Comparison of ENCODE assay signal across 1 cellular context in the genomic region with DNA sequence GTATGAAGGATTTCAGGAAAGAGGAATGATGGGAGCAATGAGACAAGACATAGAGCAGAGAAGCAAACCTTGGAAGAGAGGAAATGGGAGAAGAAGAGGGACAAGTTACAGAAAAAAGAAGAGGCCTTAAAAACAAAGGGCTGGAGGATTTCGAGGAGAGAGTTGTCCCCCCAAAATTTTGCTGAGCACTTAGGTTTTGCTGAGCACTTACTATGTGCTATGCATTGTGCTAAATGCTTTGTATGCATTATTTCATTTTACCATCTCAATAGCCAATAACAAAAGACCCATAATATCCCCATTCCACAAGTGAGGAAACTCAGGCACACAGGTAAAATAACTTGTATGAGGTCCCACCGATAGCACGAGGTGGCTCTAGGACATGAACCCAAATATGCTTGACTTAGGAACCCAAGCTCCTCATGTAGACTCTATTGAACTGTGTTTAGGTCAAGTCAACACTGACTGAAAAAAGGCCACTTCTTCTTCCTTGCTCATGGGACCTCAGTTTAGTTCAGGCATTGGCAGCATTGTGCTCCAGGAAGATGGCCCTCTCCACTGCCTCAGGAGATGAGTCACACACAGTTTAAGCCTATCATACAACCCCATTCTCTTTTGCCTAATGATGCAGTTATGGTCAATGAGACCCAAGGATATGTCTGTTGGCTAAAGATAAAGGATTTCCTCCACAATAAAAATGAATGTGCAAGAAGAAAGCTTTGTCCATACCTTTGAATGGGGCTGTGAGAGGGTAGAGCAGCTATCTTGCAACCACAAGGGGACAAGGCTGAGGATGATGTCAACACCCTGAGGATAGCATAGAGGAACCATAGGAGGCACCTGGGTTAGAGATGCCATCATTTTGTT.
TF ChIP-seq lines count a peak whose summit lies in the region.

No MANE protein-coding gene starts in this region.

TF ChIP-seq in K562, 482 proteins besides CTCF, POLR2A, EP300 and RAD21 (continued from another document and continues in another):
- TF ChIP-seq STAG1 (CRISPR knock-in tag; IDR thresholded peaks at IDR 0.05; ENCODE audit: borderline replicate concordance) (no peak), ARID2 (IDR thresholded peaks at IDR 0.05) (no peak), ERF (CRISPR knock-in tag; IDR thresholded peaks at IDR 0.05) (0 out of 2 replicates have a peak, but pooled peaks have one; percentile 15), ZNF57 (CRISPR knock-in tag; IDR thresholded peaks at IDR 0.05) (no peak), MECOM (CRISPR knock-in tag; IDR thresholded peaks at IDR 0.05) (peak; percentile 54; the same call in 1 of the 2 replicates), ARID3A (IDR thresholded peaks at IDR 0.05; ENCODE audit: borderline replicate concordance, low read depth, low read length) (peak; percentile 98; the same call in 1 of the 2 replicates), RCOR1 (IDR thresholded peaks at IDR 0.05; ENCODE audit: borderline replicate concordance in 1 of 2, low read depth in 2 of 2, low read length in 2 of 2) (peak; percentile 90 to 97), NBN (IDR thresholded peaks at IDR 0.05; ENCODE audit: low read depth) (peak; percentile 99), SMAD4 (CRISPR knock-in tag; conservative IDR thresholded peaks at IDR 0.05) (peak; percentile 90), CEBPB (tag; IDR thresholded peaks at IDR 0.05) (peak; percentile 96), ATF7 (IDR thresholded peaks at IDR 0.05) (peak; percentile 98), ZNF75A (CRISPR knock-in tag; IDR thresholded peaks at IDR 0.05) (no peak), SMAD3 (CRISPR knock-in tag; conservative IDR thresholded peaks at IDR 0.05) (peak; percentile 49; the same call in 1 of the 2 replicates), POU5F1 (IDR thresholded peaks at IDR 0.05; ENCODE audit: borderline replicate concordance, low read depth, low read length, partially characterized antibody) (no peak), RBM39 (optimal IDR thresholded peaks at IDR 0.05; ENCODE audit: low read depth, low read length) (no peak), CBX2 (IDR thresholded peaks at IDR 0.05; ENCODE audit: insufficient read depth, low read length, poor library complexity, severe bottlenecking) (no peak), ZNF274 (IDR thresholded peaks at IDR 0.05; ENCODE audit: borderline replicate concordance, low read depth, low read length) (peak; percentile 71; the same call in 1 of the 2 replicates), RFX5 (IDR thresholded peaks at IDR 0.05; ENCODE audit: low read depth, low read length) (no peak), ZNF280A (IDR thresholded peaks at IDR 0.05; ENCODE audit: low read depth, partially characterized antibody) (no peak), ARNT (IDR thresholded peaks at IDR 0.05) (peak; percentile 96 to 98), PHF21A (IDR thresholded peaks at IDR 0.05; ENCODE audit: borderline replicate concordance, low read depth) (peak; percentile 90; the same call in 1 of the 2 replicates), CEBPG (CRISPR knock-in tag; IDR thresholded peaks at IDR 0.05) (peak; percentile 73; the same call in 1 of the 2 replicates), CEBPG (tag; conservative IDR thresholded peaks at IDR 0.05 in 1 of 2, IDR thresholded peaks at IDR 0.05 in 1 of 2) (peak; percentile 35 to 95; a peak in 2 of 4 replicates), YBX1 (IDR thresholded peaks at IDR 0.05) (no peak), ZNF263 (CRISPR knock-in tag; IDR thresholded peaks at IDR 0.05; ENCODE audit: borderline replicate concordance) (peak; percentile 71; the same call in 1 of the 2 replicates), HLTF (IDR thresholded peaks at IDR 0.05) (no peak; the same call in 1 of the 2 replicates), ZEB2 (IDR thresholded peaks at IDR 0.05) (peak; percentile 97), DMBX1 (CRISPR knock-in tag; IDR thresholded peaks at IDR 0.05; ENCODE audit: borderline replicate concordance) (peak; percentile 44; the same call in 1 of the 2 replicates), UBTF (IDR thresholded peaks at IDR 0.05; ENCODE audit: borderline replicate concordance in 1 of 2, low read depth in 2 of 2, low read length in 2 of 2) (0 out of 4 replicates have a peak, but pooled peaks of 1 of the 2 experiments have one; percentile 63), MTA2 (IDR thresholded peaks at IDR 0.05; ENCODE audit: low read depth) (peak; percentile 96), NCOA1 (IDR thresholded peaks at IDR 0.05; ENCODE audit: low read depth) (peak; percentile 90), TCFL5 (CRISPR knock-in tag; conservative IDR thresholded peaks at IDR 0.05) (no peak)
- TF ChIP-seq, protein P1, sequence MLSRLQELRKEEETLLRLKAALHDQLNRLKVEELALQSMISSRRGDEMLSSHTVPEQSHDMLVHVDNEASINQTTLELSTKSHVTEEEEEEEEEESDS (CRISPR knock-in tag; IDR thresholded peaks at IDR 0.05), result no peak
- TF ChIP-seq, protein P2, sequence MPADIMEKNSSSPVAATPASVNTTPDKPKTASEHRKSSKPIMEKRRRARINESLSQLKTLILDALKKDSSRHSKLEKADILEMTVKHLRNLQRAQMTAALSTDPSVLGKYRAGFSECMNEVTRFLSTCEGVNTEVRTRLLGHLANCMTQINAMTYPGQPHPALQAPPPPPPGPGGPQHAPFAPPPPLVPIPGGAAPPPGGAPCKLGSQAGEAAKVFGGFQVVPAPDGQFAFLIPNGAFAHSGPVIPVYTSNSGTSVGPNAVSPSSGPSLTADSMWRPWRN (IDR thresholded peaks at IDR 0.05; ENCODE audit: low read depth), result peak; percentile 81
- TF ChIP-seq, protein P3, sequence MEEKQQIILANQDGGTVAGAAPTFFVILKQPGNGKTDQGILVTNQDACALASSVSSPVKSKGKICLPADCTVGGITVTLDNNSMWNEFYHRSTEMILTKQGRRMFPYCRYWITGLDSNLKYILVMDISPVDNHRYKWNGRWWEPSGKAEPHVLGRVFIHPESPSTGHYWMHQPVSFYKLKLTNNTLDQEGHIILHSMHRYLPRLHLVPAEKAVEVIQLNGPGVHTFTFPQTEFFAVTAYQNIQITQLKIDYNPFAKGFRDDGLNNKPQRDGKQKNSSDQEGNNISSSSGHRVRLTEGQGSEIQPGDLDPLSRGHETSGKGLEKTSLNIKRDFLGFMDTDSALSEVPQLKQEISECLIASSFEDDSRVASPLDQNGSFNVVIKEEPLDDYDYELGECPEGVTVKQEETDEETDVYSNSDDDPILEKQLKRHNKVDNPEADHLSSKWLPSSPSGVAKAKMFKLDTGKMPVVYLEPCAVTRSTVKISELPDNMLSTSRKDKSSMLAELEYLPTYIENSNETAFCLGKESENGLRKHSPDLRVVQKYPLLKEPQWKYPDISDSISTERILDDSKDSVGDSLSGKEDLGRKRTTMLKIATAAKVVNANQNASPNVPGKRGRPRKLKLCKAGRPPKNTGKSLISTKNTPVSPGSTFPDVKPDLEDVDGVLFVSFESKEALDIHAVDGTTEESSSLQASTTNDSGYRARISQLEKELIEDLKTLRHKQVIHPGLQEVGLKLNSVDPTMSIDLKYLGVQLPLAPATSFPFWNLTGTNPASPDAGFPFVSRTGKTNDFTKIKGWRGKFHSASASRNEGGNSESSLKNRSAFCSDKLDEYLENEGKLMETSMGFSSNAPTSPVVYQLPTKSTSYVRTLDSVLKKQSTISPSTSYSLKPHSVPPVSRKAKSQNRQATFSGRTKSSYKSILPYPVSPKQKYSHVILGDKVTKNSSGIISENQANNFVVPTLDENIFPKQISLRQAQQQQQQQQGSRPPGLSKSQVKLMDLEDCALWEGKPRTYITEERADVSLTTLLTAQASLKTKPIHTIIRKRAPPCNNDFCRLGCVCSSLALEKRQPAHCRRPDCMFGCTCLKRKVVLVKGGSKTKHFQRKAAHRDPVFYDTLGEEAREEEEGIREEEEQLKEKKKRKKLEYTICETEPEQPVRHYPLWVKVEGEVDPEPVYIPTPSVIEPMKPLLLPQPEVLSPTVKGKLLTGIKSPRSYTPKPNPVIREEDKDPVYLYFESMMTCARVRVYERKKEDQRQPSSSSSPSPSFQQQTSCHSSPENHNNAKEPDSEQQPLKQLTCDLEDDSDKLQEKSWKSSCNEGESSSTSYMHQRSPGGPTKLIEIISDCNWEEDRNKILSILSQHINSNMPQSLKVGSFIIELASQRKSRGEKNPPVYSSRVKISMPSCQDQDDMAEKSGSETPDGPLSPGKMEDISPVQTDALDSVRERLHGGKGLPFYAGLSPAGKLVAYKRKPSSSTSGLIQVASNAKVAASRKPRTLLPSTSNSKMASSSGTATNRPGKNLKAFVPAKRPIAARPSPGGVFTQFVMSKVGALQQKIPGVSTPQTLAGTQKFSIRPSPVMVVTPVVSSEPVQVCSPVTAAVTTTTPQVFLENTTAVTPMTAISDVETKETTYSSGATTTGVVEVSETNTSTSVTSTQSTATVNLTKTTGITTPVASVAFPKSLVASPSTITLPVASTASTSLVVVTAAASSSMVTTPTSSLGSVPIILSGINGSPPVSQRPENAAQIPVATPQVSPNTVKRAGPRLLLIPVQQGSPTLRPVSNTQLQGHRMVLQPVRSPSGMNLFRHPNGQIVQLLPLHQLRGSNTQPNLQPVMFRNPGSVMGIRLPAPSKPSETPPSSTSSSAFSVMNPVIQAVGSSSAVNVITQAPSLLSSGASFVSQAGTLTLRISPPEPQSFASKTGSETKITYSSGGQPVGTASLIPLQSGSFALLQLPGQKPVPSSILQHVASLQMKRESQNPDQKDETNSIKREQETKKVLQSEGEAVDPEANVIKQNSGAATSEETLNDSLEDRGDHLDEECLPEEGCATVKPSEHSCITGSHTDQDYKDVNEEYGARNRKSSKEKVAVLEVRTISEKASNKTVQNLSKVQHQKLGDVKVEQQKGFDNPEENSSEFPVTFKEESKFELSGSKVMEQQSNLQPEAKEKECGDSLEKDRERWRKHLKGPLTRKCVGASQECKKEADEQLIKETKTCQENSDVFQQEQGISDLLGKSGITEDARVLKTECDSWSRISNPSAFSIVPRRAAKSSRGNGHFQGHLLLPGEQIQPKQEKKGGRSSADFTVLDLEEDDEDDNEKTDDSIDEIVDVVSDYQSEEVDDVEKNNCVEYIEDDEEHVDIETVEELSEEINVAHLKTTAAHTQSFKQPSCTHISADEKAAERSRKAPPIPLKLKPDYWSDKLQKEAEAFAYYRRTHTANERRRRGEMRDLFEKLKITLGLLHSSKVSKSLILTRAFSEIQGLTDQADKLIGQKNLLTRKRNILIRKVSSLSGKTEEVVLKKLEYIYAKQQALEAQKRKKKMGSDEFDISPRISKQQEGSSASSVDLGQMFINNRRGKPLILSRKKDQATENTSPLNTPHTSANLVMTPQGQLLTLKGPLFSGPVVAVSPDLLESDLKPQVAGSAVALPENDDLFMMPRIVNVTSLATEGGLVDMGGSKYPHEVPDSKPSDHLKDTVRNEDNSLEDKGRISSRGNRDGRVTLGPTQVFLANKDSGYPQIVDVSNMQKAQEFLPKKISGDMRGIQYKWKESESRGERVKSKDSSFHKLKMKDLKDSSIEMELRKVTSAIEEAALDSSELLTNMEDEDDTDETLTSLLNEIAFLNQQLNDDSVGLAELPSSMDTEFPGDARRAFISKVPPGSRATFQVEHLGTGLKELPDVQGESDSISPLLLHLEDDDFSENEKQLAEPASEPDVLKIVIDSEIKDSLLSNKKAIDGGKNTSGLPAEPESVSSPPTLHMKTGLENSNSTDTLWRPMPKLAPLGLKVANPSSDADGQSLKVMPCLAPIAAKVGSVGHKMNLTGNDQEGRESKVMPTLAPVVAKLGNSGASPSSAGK (IDR thresholded peaks at IDR 0.05), result peak; percentile 70
- TF ChIP-seq, protein P4, sequence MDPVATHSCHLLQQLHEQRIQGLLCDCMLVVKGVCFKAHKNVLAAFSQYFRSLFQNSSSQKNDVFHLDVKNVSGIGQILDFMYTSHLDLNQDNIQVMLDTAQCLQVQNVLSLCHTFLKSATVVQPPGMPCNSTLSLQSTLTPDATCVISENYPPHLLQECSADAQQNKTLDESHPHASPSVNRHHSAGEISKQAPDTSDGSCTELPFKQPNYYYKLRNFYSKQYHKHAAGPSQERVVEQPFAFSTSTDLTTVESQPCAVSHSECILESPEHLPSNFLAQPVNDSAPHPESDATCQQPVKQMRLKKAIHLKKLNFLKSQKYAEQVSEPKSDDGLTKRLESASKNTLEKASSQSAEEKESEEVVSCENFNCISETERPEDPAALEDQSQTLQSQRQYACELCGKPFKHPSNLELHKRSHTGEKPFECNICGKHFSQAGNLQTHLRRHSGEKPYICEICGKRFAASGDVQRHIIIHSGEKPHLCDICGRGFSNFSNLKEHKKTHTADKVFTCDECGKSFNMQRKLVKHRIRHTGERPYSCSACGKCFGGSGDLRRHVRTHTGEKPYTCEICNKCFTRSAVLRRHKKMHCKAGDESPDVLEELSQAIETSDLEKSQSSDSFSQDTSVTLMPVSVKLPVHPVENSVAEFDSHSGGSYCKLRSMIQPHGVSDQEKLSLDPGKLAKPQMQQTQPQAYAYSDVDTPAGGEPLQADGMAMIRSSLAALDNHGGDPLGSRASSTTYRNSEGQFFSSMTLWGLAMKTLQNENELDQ (CRISPR knock-in tag; IDR thresholded peaks at IDR 0.05; ENCODE audit: borderline replicate concordance), result no peak
